In genomic region chr12:124525455-124525854, GRCh38 we compare ENCODE assay signal across 12 cellular contexts. TPM values are rescaled to one million over a fixed set of nuclear protein-coding genes. Genes with fewer than 3 reads are reported as not detected.
DNase-seq lines count a peak whose midpoint lies in the region; ATAC-seq, FAIRE-seq and TF ChIP-seq lines count a peak whose summit lies in the region.
"Had no signal": no experiment of that assay in that cellular context is flagged by ENCODE, and none has a peak within 500 bp of the region (broad histone marks: within the 10 kb centered on the region; RNA-seq: fewer than 3 reads in every experiment).

No MANE protein-coding gene starts in this region.

- no peaks in the 10 kb centered on the region for H3K9me3 ChIP-seq in astrocyte (ENCODE audit: insufficient read depth, low read depth, low read length)
- H3K9me3 ChIP-seq: body of pancreas, tibial artery had no signal

- H3K4me1 ChIP-seq in astrocyte (ENCODE audit: insufficient read depth, low read length) = peaks cover 44% of the 10 kb centered on the region

- no peak overlapping the region for H3K9ac ChIP-seq in astrocyte (ENCODE audit: low read length)

- H2AFZ ChIP-seq in astrocyte (ENCODE audit: low read depth, low read length) = no peak overlapping the region

- peaks cover 48% of the 10 kb centered on the region for H3K4me1 Mint-ChIP-seq in astrocyte (ENCODE audit: low read depth, unreplicated experiment)

- peak overlapping the region; percentile 48 for H3K27ac Mint-ChIP-seq in astrocyte (ENCODE audit: unreplicated experiment)
- H3K27ac Mint-ChIP-seq: activated T-helper 17 cell treated with anti-CD3 and anti-CD28 coated beads, Interleukin-2, amount 50 U/mL, for 72 hours had no signal

- H4K20me1 ChIP-seq in astrocyte (ENCODE audit: insufficient read depth, low read length) = peaks cover 86% of the 10 kb centered on the region

- in situ Hi-C loops in G401 (cut with HindIII; ENCODE audit: low sequenced_read_pairs) = no loop called here

- H3K27me3 ChIP-seq in astrocyte (ENCODE audit: insufficient read depth, low read length) = no peaks in the 10 kb centered on the region
- H3K27me3 ChIP-seq: body of pancreas, tibial artery had no signal

- intact Hi-C loops in left ventricle myocardium superior (cut with micrococcal nuclease) = no loop called here

- H3K27ac ChIP-seq in astrocyte (ENCODE audit: low read depth, low read length) = no peak overlapping the region
- peak overlapping the region; percentile 67 for H3K27ac ChIP-seq in temporal lobe (ENCODE audit: low read depth, low read length)
- H3K27ac ChIP-seq: body of pancreas had no signal

- H3K36me3 ChIP-seq in astrocyte (ENCODE audit: insufficient read depth, low read length) = peaks cover 2% of the 10 kb centered on the region
- H3K36me3 ChIP-seq: tibial artery had no signal

- peaks cover 91% of the 10 kb centered on the region for H3K79me2 ChIP-seq in astrocyte (ENCODE audit: insufficient read depth, low read length)

- ATAC-seq in left ventricle myocardium superior = peak; percentile 79
- ATAC-seq in HG02759 (IDR thresholded peaks at IDR 0.05; ENCODE audit: unreplicated experiment) = no peak
- ATAC-seq: activated T-helper 17 cell treated with anti-CD3 and anti-CD28 coated beads, Interleukin-2, amount 50 U/mL, for 72 hours; body of pancreas had no signal

- no peak for TF ChIP-seq CTCF in astrocyte (IDR thresholded peaks at IDR 0.05; ENCODE audit: insufficient read depth, low read depth, low read length)

- H3K27me3 Mint-ChIP-seq in astrocyte (ENCODE audit: low read depth, unreplicated experiment) = no peaks in the 10 kb centered on the region
- H3K27me3 Mint-ChIP-seq: activated T-helper 17 cell treated with anti-CD3 and anti-CD28 coated beads, Interleukin-2, amount 50 U/mL, for 72 hours had no signal

- H3K4me3 ChIP-seq in astrocyte (ENCODE audit: insufficient read depth, low read depth, low read length) = no peak overlapping the region
- H3K4me3 ChIP-seq: body of pancreas, tibial artery had no signal

- no peak overlapping the region for H3K4me3 Mint-ChIP-seq in astrocyte (ENCODE audit: unreplicated experiment)
- H3K4me3 Mint-ChIP-seq: activated T-helper 17 cell treated with anti-CD3 and anti-CD28 coated beads, Interleukin-2, amount 50 U/mL, for 72 hours had no signal

- peak; percentile 62 to 80 for DNase-seq in NCI-H524 (lab: John Stamatoyannopoulos, UW)
- DNase-seq in NCI-H524 treated with DMSO at 0.1 percent for 48 hours (lab: John Stamatoyannopoulos, UW) = no peak
- DNase-seq in astrocyte (ENCODE audit: low read depth) = no peak
- DNase-seq in left ventricle myocardium superior = peak; percentile 77
- no peak for DNase-seq in superior temporal gyrus (ENCODE audit: extremely low spot score)
- DNase-seq in G401 (ENCODE audit: low spot score) = no peak
- DNase-seq: tibial artery had no signal

- FAIRE-seq in astrocyte (lab: Jason Lieb, UNC) = no peak
- FAIRE-seq: D721Med had no signal

- no peaks in the 10 kb centered on the region for H3K9me3 Mint-ChIP-seq in astrocyte (ENCODE audit: unreplicated experiment)
- H3K9me3 Mint-ChIP-seq: activated T-helper 17 cell treated with anti-CD3 and anti-CD28 coated beads, Interleukin-2, amount 50 U/mL, for 72 hours had no signal

- peaks cover 20% of the 10 kb centered on the region for H3K36me3 Mint-ChIP-seq in astrocyte (ENCODE audit: low read depth, unreplicated experiment)

- H3K4me2 ChIP-seq in astrocyte (ENCODE audit: low read length) = no peak overlapping the region

RNA-seq across cellular contexts. Expression of gene NCOR2, which starts 42.0 kb away (rescaled TPM):
- 425 and 489 TPM in 2 replicates for total RNA-seq in astrocyte
- 142 TPM for total RNA-seq in left ventricle myocardium superior
- 20.7 TPM for total RNA-seq in temporal lobe
- total RNA-seq in G401 (2014; rRNA removed; shearing (Covaris generic)) = 17.3 and 19.0 TPM in 2 replicates

Comparison
In these comparisons a context has a peak if more than half of its experiments do, and no peak if none do; other contexts are left out.
1. DNase-seq: peak in NCI-H524 (2 of 2) and left ventricle myocardium superior (single experiment); none in NCI-H524 treated with DMSO at 0.1 percent for 48 hours (single experiment), astrocyte (single experiment), superior temporal gyrus (single experiment) and G401 (single experiment).